In the genomic region with DNA sequence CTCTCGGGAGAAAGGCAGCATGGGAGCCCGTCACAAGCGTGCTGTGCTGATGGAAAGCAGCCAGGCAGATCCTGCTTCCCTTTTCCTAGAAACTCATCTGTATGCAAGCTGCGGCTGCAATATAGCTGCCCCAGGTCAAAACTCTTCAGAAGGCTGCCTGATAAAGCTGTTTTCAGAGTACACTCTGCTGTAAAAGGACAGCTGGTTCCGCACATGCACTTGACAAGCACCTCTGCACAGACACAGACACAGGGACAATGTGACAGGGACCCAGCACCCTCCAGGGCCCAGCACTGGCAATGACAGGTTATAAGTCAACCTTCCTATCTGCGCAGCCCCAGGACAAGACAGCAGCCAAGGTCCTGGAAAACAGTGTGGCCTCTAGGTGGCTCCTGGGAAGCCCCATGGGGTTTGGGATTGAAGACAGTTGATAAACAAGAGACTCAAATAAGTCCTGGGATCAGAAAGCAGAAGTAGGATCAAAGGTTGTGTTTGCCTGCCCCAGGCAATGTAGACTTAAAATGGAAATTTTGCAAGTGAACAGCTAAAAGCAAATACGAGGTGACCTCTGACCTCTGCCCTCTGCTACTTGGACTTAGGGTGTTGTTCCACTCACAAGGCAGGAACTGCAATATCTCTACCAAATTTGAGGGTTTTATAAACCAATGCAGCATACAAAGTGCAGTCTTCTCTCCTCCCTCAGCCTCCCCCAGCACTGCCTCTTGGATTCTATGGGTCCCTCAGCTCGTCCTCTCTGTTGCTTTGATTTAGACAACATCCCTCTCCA, we compare ENCODE assay signal across 1 cellular context.
TF ChIP-seq lines count a peak whose summit lies in the region.

No MANE protein-coding gene starts in this region.

TF ChIP-seq in HepG2, 621 proteins besides CTCF, POLR2A, EP300 and RAD21 (continued from another document and continues in another):
- peak; percentile 81 for TF ChIP-seq CEBPB (IDR thresholded peaks at IDR 0.05; ENCODE audit: borderline replicate concordance, low read depth, low read length)
- TF ChIP-seq, protein P1, sequence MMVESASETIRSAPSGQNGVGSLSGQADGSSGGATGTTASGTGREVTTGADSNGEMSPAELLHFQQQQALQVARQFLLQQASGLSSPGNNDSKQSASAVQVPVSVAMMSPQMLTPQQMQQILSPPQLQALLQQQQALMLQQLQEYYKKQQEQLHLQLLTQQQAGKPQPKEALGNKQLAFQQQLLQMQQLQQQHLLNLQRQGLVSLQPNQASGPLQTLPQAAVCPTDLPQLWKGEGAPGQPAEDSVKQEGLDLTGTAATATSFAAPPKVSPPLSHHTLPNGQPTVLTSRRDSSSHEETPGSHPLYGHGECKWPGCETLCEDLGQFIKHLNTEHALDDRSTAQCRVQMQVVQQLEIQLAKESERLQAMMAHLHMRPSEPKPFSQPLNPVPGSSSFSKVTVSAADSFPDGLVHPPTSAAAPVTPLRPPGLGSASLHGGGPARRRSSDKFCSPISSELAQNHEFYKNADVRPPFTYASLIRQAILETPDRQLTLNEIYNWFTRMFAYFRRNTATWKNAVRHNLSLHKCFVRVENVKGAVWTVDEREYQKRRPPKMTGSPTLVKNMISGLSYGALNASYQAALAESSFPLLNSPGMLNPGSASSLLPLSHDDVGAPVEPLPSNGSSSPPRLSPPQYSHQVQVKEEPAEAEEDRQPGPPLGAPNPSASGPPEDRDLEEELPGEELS (CRISPR knock-in tag; IDR thresholded peaks at IDR 0.05), result peak; percentile 94
- TF ChIP-seq, protein P2, sequence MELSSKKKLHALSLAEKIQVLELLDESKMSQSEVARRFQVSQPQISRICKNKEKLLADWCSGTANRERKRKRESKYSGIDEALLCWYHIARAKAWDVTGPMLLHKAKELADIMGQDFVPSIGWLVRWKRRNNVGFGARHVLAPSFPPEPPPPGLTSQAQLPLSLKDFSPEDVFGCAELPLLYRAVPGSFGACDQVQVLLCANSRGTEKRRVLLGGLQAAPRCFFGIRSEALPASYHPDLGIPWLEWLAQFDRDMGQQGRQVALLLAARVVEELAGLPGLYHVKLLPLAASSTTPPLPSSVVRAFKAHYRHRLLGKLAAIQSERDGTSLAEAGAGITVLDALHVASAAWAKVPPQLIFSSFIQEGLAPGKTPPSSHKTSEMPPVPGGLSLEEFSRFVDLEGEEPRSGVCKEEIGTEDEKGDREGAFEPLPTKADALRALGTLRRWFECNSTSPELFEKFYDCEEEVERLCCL (CRISPR knock-in tag; IDR thresholded peaks at IDR 0.05; ENCODE audit: borderline replicate concordance), result no peak
- TF ChIP-seq JARID2 (CRISPR knock-in tag; IDR thresholded peaks at IDR 0.05; ENCODE audit: insufficient replicate concordance), result peak; percentile 79
- no peak for TF ChIP-seq PHB2 (IDR thresholded peaks at IDR 0.05; ENCODE audit: partially characterized antibody)
- TF ChIP-seq PPARG (CRISPR knock-in tag; conservative IDR thresholded peaks at IDR 0.05), result peak; percentile 95
- TF ChIP-seq AGO2 (optimal IDR thresholded peaks at IDR 0.05; ENCODE audit: low read depth, low read length), result no peak
- no peak for TF ChIP-seq SCMH1 (CRISPR knock-in tag; IDR thresholded peaks at IDR 0.05; ENCODE audit: borderline replicate concordance)
- TF ChIP-seq, protein P3, sequence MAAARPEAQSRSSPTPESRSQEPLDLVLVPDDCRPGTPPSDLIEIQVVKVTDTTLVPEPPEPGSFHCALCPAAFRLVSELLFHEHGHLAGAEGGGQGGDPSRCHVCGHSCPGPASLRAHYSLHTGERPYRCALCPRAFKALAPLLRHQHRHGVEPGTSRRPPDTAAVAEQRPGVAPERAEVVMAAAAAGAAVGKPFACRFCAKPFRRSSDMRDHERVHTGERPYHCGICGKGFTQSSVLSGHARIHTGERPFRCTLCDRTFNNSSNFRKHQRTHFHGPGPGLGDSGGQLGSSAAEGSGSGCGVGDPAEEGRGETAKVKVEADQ (CRISPR knock-in tag; IDR thresholded peaks at IDR 0.05; ENCODE audit: borderline replicate concordance), result no peak; the same call in 1 of the 2 replicates
- TF ChIP-seq RARA (CRISPR knock-in tag; IDR thresholded peaks at IDR 0.05), result peak; percentile 99
- TF ChIP-seq EHMT2 (IDR thresholded peaks at IDR 0.05; ENCODE audit: borderline replicate concordance, low read depth, low read length), result no peak
- peak; percentile 96 for TF ChIP-seq KDM6A (CRISPR knock-in tag; IDR thresholded peaks at IDR 0.05; ENCODE audit: low read depth)
- TF ChIP-seq ZNF781 (CRISPR knock-in tag; IDR thresholded peaks at IDR 0.05; ENCODE audit: borderline replicate concordance, not compliant biosample characterization), result no peak
- TF ChIP-seq, protein P4, sequence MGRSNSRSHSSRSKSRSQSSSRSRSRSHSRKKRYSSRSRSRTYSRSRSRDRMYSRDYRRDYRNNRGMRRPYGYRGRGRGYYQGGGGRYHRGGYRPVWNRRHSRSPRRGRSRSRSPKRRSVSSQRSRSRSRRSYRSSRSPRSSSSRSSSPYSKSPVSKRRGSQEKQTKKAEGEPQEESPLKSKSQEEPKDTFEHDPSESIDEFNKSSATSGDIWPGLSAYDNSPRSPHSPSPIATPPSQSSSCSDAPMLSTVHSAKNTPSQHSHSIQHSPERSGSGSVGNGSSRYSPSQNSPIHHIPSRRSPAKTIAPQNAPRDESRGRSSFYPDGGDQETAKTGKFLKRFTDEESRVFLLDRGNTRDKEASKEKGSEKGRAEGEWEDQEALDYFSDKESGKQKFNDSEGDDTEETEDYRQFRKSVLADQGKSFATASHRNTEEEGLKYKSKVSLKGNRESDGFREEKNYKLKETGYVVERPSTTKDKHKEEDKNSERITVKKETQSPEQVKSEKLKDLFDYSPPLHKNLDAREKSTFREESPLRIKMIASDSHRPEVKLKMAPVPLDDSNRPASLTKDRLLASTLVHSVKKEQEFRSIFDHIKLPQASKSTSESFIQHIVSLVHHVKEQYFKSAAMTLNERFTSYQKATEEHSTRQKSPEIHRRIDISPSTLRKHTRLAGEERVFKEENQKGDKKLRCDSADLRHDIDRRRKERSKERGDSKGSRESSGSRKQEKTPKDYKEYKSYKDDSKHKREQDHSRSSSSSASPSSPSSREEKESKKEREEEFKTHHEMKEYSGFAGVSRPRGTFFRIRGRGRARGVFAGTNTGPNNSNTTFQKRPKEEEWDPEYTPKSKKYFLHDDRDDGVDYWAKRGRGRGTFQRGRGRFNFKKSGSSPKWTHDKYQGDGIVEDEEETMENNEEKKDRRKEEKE (IDR thresholded peaks at IDR 0.05), result no peak
- TF ChIP-seq, protein P5, sequence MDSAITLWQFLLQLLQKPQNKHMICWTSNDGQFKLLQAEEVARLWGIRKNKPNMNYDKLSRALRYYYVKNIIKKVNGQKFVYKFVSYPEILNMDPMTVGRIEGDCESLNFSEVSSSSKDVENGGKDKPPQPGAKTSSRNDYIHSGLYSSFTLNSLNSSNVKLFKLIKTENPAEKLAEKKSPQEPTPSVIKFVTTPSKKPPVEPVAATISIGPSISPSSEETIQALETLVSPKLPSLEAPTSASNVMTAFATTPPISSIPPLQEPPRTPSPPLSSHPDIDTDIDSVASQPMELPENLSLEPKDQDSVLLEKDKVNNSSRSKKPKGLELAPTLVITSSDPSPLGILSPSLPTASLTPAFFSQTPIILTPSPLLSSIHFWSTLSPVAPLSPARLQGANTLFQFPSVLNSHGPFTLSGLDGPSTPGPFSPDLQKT (CRISPR knock-in tag; IDR thresholded peaks at IDR 0.05; ENCODE audit: borderline replicate concordance), result no peak
- peak; percentile 79 for TF ChIP-seq THAP11 (CRISPR knock-in tag; IDR thresholded peaks at IDR 0.05)
- TF ChIP-seq ZNF614 (CRISPR knock-in tag; IDR thresholded peaks at IDR 0.05; ENCODE audit: borderline replicate concordance), result peak; percentile 98
- no peak for TF ChIP-seq GPN1 (CRISPR knock-in tag; IDR thresholded peaks at IDR 0.05; ENCODE audit: borderline replicate concordance)
- peak; percentile 51; the same call in 1 of the 2 replicates for TF ChIP-seq ZNF121 (CRISPR knock-in tag; IDR thresholded peaks at IDR 0.05)
- TF ChIP-seq, protein P6, sequence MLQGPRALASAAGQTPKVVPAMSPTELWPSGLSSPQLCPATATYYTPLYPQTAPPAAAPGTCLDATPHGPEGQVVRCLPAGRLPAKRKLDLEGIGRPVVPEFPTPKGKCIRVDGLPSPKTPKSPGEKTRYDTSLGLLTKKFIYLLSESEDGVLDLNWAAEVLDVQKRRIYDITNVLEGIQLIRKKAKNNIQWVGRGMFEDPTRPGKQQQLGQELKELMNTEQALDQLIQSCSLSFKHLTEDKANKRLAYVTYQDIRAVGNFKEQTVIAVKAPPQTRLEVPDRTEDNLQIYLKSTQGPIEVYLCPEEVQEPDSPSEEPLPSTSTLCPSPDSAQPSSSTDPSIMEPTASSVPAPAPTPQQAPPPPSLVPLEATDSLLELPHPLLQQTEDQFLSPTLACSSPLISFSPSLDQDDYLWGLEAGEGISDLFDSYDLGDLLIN (CRISPR knock-in tag; IDR thresholded peaks at IDR 0.05; ENCODE audit: borderline replicate concordance), result no peak
- TF ChIP-seq NCOA2 (CRISPR knock-in tag; IDR thresholded peaks at IDR 0.05), result peak; percentile 95
- no peak for TF ChIP-seq MZF1 (CRISPR knock-in tag; IDR thresholded peaks at IDR 0.05; ENCODE audit: borderline replicate concordance)
- TF ChIP-seq, protein P7, sequence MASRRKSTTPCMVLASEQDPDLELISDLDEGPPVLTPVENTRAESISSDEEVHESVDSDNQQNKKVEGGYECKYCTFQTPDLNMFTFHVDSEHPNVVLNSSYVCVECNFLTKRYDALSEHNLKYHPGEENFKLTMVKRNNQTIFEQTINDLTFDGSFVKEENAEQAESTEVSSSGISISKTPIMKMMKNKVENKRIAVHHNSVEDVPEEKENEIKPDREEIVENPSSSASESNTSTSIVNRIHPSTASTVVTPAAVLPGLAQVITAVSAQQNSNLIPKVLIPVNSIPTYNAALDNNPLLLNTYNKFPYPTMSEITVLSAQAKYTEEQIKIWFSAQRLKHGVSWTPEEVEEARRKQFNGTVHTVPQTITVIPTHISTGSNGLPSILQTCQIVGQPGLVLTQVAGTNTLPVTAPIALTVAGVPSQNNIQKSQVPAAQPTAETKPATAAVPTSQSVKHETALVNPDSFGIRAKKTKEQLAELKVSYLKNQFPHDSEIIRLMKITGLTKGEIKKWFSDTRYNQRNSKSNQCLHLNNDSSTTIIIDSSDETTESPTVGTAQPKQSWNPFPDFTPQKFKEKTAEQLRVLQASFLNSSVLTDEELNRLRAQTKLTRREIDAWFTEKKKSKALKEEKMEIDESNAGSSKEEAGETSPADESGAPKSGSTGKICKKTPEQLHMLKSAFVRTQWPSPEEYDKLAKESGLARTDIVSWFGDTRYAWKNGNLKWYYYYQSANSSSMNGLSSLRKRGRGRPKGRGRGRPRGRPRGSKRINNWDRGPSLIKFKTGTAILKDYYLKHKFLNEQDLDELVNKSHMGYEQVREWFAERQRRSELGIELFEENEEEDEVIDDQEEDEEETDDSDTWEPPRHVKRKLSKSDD (CRISPR knock-in tag; IDR thresholded peaks at IDR 0.05; ENCODE audit: low read depth), result 0 out of 2 replicates have a peak, but pooled peaks have one; percentile 36
- TF ChIP-seq STAG1 (CRISPR knock-in tag; IDR thresholded peaks at IDR 0.05), result peak; percentile 65
- TF ChIP-seq NR1H2 (CRISPR knock-in tag; IDR thresholded peaks at IDR 0.05; ENCODE audit: borderline replicate concordance, low read depth), result no peak
- TF ChIP-seq MYC (CRISPR knock-in tag; IDR thresholded peaks at IDR 0.05; ENCODE audit: borderline replicate concordance), result no peak; the same call in 1 of the 2 replicates
- no peak for TF ChIP-seq MTA3 (CRISPR knock-in tag; IDR thresholded peaks at IDR 0.05)
- TF ChIP-seq, protein P8, sequence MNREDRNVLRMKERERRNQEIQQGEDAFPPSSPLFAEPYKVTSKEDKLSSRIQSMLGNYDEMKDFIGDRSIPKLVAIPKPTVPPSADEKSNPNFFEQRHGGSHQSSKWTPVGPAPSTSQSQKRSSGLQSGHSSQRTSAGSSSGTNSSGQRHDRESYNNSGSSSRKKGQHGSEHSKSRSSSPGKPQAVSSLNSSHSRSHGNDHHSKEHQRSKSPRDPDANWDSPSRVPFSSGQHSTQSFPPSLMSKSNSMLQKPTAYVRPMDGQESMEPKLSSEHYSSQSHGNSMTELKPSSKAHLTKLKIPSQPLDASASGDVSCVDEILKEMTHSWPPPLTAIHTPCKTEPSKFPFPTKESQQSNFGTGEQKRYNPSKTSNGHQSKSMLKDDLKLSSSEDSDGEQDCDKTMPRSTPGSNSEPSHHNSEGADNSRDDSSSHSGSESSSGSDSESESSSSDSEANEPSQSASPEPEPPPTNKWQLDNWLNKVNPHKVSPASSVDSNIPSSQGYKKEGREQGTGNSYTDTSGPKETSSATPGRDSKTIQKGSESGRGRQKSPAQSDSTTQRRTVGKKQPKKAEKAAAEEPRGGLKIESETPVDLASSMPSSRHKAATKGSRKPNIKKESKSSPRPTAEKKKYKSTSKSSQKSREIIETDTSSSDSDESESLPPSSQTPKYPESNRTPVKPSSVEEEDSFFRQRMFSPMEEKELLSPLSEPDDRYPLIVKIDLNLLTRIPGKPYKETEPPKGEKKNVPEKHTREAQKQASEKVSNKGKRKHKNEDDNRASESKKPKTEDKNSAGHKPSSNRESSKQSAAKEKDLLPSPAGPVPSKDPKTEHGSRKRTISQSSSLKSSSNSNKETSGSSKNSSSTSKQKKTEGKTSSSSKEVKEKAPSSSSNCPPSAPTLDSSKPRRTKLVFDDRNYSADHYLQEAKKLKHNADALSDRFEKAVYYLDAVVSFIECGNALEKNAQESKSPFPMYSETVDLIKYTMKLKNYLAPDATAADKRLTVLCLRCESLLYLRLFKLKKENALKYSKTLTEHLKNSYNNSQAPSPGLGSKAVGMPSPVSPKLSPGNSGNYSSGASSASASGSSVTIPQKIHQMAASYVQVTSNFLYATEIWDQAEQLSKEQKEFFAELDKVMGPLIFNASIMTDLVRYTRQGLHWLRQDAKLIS (CRISPR knock-in tag; IDR thresholded peaks at IDR 0.05), result 0 out of 2 replicates have a peak, but pooled peaks have one; percentile 24
- no peak for TF ChIP-seq ZNF101 (CRISPR knock-in tag; IDR thresholded peaks at IDR 0.05; ENCODE audit: borderline replicate concordance, low read depth)
- TF ChIP-seq ZNF83 (CRISPR knock-in tag; IDR thresholded peaks at IDR 0.05; ENCODE audit: borderline replicate concordance), result no peak
- TF ChIP-seq ZNF431 (CRISPR knock-in tag; IDR thresholded peaks at IDR 0.05; ENCODE audit: borderline replicate concordance, low read depth), result peak; percentile 71; the same call in 1 of the 2 replicates
- no peak for TF ChIP-seq ZNF720 (CRISPR knock-in tag; IDR thresholded peaks at IDR 0.05)
- no peak for TF ChIP-seq NCOA1 (CRISPR knock-in tag; IDR thresholded peaks at IDR 0.05)
- TF ChIP-seq MTF2 (CRISPR knock-in tag; IDR thresholded peaks at IDR 0.05; ENCODE audit: borderline replicate concordance), result no peak
- TF ChIP-seq ZFP36L2 (CRISPR knock-in tag; IDR thresholded peaks at IDR 0.05), result no peak
- TF ChIP-seq, protein P9, sequence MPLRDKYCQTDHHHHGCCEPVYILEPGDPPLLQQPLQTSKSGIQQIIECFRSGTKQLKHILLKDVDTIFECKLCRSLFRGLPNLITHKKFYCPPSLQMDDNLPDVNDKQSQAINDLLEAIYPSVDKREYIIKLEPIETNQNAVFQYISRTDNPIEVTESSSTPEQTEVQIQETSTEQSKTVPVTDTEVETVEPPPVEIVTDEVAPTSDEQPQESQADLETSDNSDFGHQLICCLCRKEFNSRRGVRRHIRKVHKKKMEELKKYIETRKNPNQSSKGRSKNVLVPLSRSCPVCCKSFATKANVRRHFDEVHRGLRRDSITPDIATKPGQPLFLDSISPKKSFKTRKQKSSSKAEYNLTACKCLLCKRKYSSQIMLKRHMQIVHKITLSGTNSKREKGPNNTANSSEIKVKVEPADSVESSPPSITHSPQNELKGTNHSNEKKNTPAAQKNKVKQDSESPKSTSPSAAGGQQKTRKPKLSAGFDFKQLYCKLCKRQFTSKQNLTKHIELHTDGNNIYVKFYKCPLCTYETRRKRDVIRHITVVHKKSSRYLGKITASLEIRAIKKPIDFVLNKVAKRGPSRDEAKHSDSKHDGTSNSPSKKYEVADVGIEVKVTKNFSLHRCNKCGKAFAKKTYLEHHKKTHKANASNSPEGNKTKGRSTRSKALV (CRISPR knock-in tag; IDR thresholded peaks at IDR 0.05), result peak; percentile 72
- TF ChIP-seq ZNF33B (CRISPR knock-in tag; IDR thresholded peaks at IDR 0.05), result peak; percentile 69; the same call in 1 of the 2 replicates
- peak; percentile 79 for TF ChIP-seq FOSL2 (CRISPR knock-in tag; IDR thresholded peaks at IDR 0.05)
- peak; percentile 54; the same call in 1 of the 2 replicates for TF ChIP-seq SPEN (CRISPR knock-in tag; IDR thresholded peaks at IDR 0.05; ENCODE audit: low read depth)
